Comparison of ENCODE assay signal across 10 cellular contexts in the genomic region with DNA sequence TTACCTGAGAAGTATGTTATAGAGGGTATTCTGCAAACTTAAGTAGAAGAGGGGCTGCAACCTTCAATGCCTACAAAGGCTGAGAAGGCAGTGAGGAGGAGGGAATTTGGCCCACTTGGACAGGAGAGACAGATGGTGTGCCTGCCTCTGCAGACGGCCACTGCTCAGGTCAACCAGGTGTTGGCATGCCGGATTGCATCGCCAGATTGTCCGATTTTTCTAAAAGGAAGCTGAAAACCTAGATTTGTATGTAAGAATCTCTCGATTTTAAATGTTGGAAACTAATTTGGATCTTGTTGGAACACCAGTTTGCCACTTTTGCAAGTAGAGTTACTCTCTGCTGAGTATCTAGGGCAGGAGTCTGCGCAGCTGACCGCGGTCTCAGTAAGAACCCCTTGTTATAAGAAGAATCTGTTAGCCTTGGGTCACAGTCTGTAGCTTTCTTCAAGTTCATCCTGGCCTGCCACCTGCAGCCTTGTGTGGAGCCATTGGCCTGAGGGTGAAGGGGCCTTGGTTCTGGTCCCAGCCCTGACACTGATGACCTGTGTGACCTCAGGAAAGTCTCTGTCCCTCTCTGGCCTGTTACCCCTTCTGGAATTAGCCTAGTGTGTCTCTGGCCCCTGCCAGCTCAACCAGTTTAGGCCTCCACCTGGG. TPM values are rescaled to one million over a fixed set of nuclear protein-coding genes. Genes with fewer than 3 reads are reported as not detected.
DNase-seq lines count a peak whose midpoint lies in the region; ATAC-seq, FAIRE-seq and TF ChIP-seq lines count a peak whose summit lies in the region.
"Had no signal": no experiment of that assay in that cellular context is flagged by ENCODE, and none has a peak within 500 bp of the region (broad histone marks: within the 10 kb centered on the region; RNA-seq: fewer than 3 reads in every experiment).

No MANE protein-coding gene starts in this region.

- no peak overlapping the region for H2AFZ ChIP-seq in PC-3 (ENCODE audit: low read length)

- TF ChIP-seq RAD21 in A549 (conservative IDR thresholded peaks at IDR 0.05 in 1 of 2, IDR thresholded peaks at IDR 0.05 in 1 of 2): no peak

- TF ChIP-seq EP300 in A549 (IDR thresholded peaks at IDR 0.05): no peak

- H3K4me2 ChIP-seq in A549: peak overlapping the region; percentile 64
- H3K4me2 ChIP-seq in PC-3 (ENCODE audit: low read length): peak overlapping the region; percentile 64

- H3K36me3 ChIP-seq in PC-3 (ENCODE audit: low read depth, low read length) (no peaks in the 10 kb centered on the region), esophagus squamous epithelium (no peaks in the 10 kb centered on the region), psoas muscle (ENCODE audit: insufficient read depth in 1 of 2, low read depth in 1 of 2) (no peaks in the 10 kb centered on the region)

- no peaks in the 10 kb centered on the region for H3K79me2 ChIP-seq in PC-3 (ENCODE audit: low read length)

- H3K4me1 ChIP-seq in A549 (peaks cover 57% of the 10 kb centered on the region), PC-3 (ENCODE audit: insufficient read depth, low read length) (peaks cover 42% of the 10 kb centered on the region), esophagus squamous epithelium (peaks cover 0 to 24% (median 15%) of the 10 kb centered on the region in 3 donors), psoas muscle (peaks cover 69% of the 10 kb centered on the region)

- BruUV-seq in PC-3 (replicated peaks; lab: Mats Ljungman, UMichigan): TSS peak; percentile 66

- intact Hi-C loops in PC-3 (cut with micrococcal nuclease) (loop anchor here (2.0 to 5.0 kb wide), 3 partner anchors 50 to 112 kb away; partner anchors contain the start of gene TGM2), esophagus squamous epithelium (cut with DNase I) (no loop called here), psoas muscle (cut with DNase I) (no loop called here)

- TF ChIP-seq CTCF in A549 (IDR thresholded peaks at IDR 0.05) (no peak), PC-3 (conservative IDR thresholded peaks at IDR 0.05; ENCODE audit: low read depth, low read length) (no peak), esophagus squamous epithelium (IDR thresholded peaks at IDR 0.05) (no peak), psoas muscle (IDR thresholded peaks at IDR 0.05) (no peak)

- peaks cover 10% of the 10 kb centered on the region for H3F3A ChIP-seq in PC-3 (ENCODE audit: low read length, unreplicated experiment)

- WGBS in A549 (ENCODE audit: missing lambda C conversion rate): 90% methylated on average over 8 of the region's 8 CpGs
- WGBS in esophagus squamous epithelium, 2 donors: 93 to 97% methylated on average over 8 of the region's 8 CpGs
- WGBS in psoas muscle, 3 donors: 61 to 76% (median 66%) methylated on average over 8 of the region's 8 CpGs

- TF ChIP-seq POLR2A in A549 (IDR thresholded peaks at IDR 0.05; ENCODE audit: low read length): no peak
- no peak for TF ChIP-seq POLR2A in esophagus squamous epithelium (IDR thresholded peaks at IDR 0.05)

- ATAC-seq in A549: no peak; a peak in 1 of 6 replicates
- ATAC-seq in PC-3: no peak
- ATAC-seq in psoas muscle: no peak
- ATAC-seq in GM19023 (IDR thresholded peaks at IDR 0.05; ENCODE audit: unreplicated experiment): no peak

- POLR2A ChIA-PET in A549 (lab: Yijun Ruan, JAX) (interaction anchor here (1.0 to 2.3 kb wide), 3 partner anchors 16 to 53 kb away, joined by 3 to 6 read pairs (median 4); no protein-coding TSS in a partner anchor), PC-3 (lab: Charles Lee; ENCODE audit: unreplicated experiment) (interaction anchor here (0.6 kb wide), 1 partner anchor 92 kb away, joined by 4 read pairs; no protein-coding TSS in a partner anchor)

- CTCF ChIA-PET in A549 (lab: Yijun Ruan, JAX) (interaction anchor here (0.6 to 3.0 kb wide), 16 partner anchors 10 to 547 kb away, joined by 3 to 24 read pairs (median 4); no protein-coding TSS in a partner anchor), PC-3 (lab: Charles Lee) (interaction anchor here (0.5 to 1.4 kb wide), 3 partner anchors 27 to 53 kb away, joined by 3 to 4 read pairs (median 4); no protein-coding TSS in a partner anchor)

- no peaks in the 10 kb centered on the region for H3K27me3 ChIP-seq in PC-3 (ENCODE audit: low read length)
- H3K27me3 ChIP-seq in esophagus squamous epithelium: no peaks in the 10 kb centered on the region
- H3K27me3 ChIP-seq in psoas muscle (ENCODE audit: insufficient read depth in 3 of 3, low read length in 2 of 3): no peaks in the 10 kb centered on the region
- H3K27me3 ChIP-seq: foreskin keratinocyte had no signal

- DNase-seq in A549 (ENCODE audit: low read depth in 1 of 2, low spot score in 1 of 2) (no peak), PC-3 (no peak), esophagus squamous epithelium (lab: John Stamatoyannopoulos, UW) (no peak), psoas muscle (no peak), NCI-H774 (lab: John Stamatoyannopoulos, UW) (no peak), NOMO-1 treated with DMSO at 0.1 percent for 48 hours (lab: John Stamatoyannopoulos, UW; ENCODE audit: unreplicated experiment) (no peak), NCI-H128 (lab: John Stamatoyannopoulos, UW; ENCODE audit: unreplicated experiment) (no peak)
- DNase-seq: NCI-H2227 treated with DMSO at 0.1 percent for 48 hours had no signal

- H3K27ac ChIP-seq in A549 (peak overlapping the region; percentile 80 to 88), PC-3 (ENCODE audit: low read length) (peak overlapping the region; percentile 83), esophagus squamous epithelium (peak overlapping the region in 3 of 4 donors; percentile 62 to 84 (median 78)), psoas muscle (peak overlapping the region; percentile 93)
- H3K27ac ChIP-seq: foreskin keratinocyte had no signal

- H4K20me1 ChIP-seq in PC-3 (ENCODE audit: low read length): no peaks in the 10 kb centered on the region

- no peaks in the 10 kb centered on the region for H3K9me2 ChIP-seq in PC-3 (replicated peaks; ENCODE audit: low read length)

- H3K4me3 ChIP-seq in A549 (no peak overlapping the region), PC-3 (ENCODE audit: low read length) (no peak overlapping the region; the same call in 1 of the 2 replicates), esophagus squamous epithelium (no peak overlapping the region), psoas muscle (no peak overlapping the region)

- FAIRE-seq in A549 (lab: Jason Lieb, UNC): no peak

- peak overlapping the region; percentile 6; the same call in 1 of the 2 replicates for H3K9ac ChIP-seq in PC-3 (ENCODE audit: low read length)

- H3K9me3 ChIP-seq in A549 (no peaks in the 10 kb centered on the region), PC-3 (ENCODE audit: low read length) (no peaks in the 10 kb centered on the region), esophagus squamous epithelium (no peaks in the 10 kb centered on the region), psoas muscle (no peaks in the 10 kb centered on the region)

TF ChIP-seq in A549, 52 proteins besides CTCF, POLR2A, EP300 and RAD21:
- TF ChIP-seq FOXS1 (CRISPR knock-in tag; IDR thresholded peaks at IDR 0.05) (no peak), ZFP36 (IDR thresholded peaks at IDR 0.05; ENCODE audit: borderline replicate concordance, partially characterized antibody) (no peak), PHF8 (IDR thresholded peaks at IDR 0.05; ENCODE audit: borderline replicate concordance, low read depth) (no peak), ZSCAN20 (CRISPR knock-in tag; IDR thresholded peaks at IDR 0.05) (no peak), FOSB (CRISPR knock-in tag; IDR thresholded peaks at IDR 0.05) (no peak), MAFK (IDR thresholded peaks at IDR 0.05; ENCODE audit: partially characterized antibody) (no peak), EHF (CRISPR knock-in tag; IDR thresholded peaks at IDR 0.05) (no peak), BCL3 (IDR thresholded peaks at IDR 0.05) (no peak), FOSL2 (IDR thresholded peaks at IDR 0.05) (no peak), FOSL2 (CRISPR knock-in tag; IDR thresholded peaks at IDR 0.05) (no peak), CHD2 (IDR thresholded peaks at IDR 0.05; ENCODE audit: low read length, partially characterized antibody) (no peak), HOXA7 (CRISPR knock-in tag; IDR thresholded peaks at IDR 0.05) (no peak), HOXB13 (CRISPR knock-in tag; IDR thresholded peaks at IDR 0.05; ENCODE audit: low read depth) (no peak)

RNA-seq across cellular contexts. Expression of gene TGM2, which starts 54.4 kb away (rescaled TPM):
- 173 TPM in 2 replicates for polyA plus RNA-seq in A549 (2011; rRNA removed)
- polyA plus RNA-seq in A549 (2012; cell fraction: cytosol; rRNA removed): 164 and 192 TPM in 2 replicates
- 241 and 325 TPM in 2 replicates for polyA plus RNA-seq in A549 (2012; cell fraction: nucleus; rRNA removed)
- polyA plus RNA-seq in A549 (2017; fragmentation: RNase III; extraction: RNeasy Plus Mini Kit Qiagen cat#74134 plus additional on column Dnase treatment): 348 to 469 TPM (median 441 TPM) in 3 replicates
- polyA minus RNA-seq in A549 (2011; rRNA and poly(A)+ RNA removed): 181 and 216 TPM in 2 replicates
- total RNA-seq in PC-3 (2014; rRNA removed): 583 and 773 TPM in 2 replicates
- total RNA-seq in esophagus squamous epithelium: 10 to 100 TPM in 2 of 4 donors, 1 to 10 TPM in 2; 2.8 to 33.2 (median 11.5) TPM
- 100 to 1,000 TPM in 3 of 4 donors, 10 to 100 TPM in 1; 38.0 to 235 (median 134) TPM for total RNA-seq in psoas muscle
- 100 to 1,000 TPM in 1 of 3 donors, 10 to 100 TPM in 2; 23.6 to 168 (median 57.4) TPM for polyA plus RNA-seq in psoas muscle
